ENCODE assay signal across 8 cellular contexts in the genomic region with DNA sequence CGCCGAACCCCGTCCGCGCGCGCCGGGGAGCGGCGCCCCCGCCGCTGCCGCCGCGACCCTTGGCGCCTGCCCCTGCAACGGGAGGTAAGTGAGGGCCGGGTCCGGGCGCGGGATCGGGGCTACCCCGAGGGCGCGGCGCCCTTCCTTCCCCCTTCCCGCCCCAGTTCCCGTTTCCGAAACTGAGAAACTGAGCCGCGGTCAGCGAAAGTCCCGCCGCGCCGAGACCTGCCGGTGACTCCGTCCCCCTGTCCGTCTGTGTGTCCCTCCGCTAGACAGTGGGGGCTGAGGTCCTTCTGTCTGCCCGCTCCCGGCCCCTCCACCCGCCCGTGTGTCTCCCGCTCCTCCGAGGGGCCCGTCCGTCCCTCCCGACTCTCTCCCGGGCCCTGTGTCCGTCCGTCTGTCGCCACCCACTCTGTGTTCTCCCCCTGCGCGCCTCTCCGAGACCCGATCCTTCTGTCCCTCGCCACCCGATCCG. TPM values are rescaled to one million over a fixed set of nuclear protein-coding genes. Genes with fewer than 3 reads are reported as not detected.
DNase-seq lines count a peak whose midpoint lies in the region; ATAC-seq and TF ChIP-seq lines count a peak whose summit lies in the region.

No MANE protein-coding gene starts in this region.

- H3K36me3 Mint-ChIP-seq in T-helper 1 cell treated with Interleukin-12 subunit alpha and Interleukin-12 subunit beta and Interleukin-4 antibody, amounts not matched to agents 30 μg/mL and 1 μg/mL, for 36 hours (ENCODE audit: low read depth), result no peaks in the 10 kb centered on the region
- no peaks in the 10 kb centered on the region for H3K36me3 Mint-ChIP-seq in T-helper 17 cell (ENCODE audit: low read depth)

- ATAC-seq in HG02943 (IDR thresholded peaks at IDR 0.05; ENCODE audit: low read depth, unreplicated experiment), result peak; percentile 8
- ATAC-seq in T-helper 17 cell, result peak; percentile 8
- ATAC-seq in omental fat pad (ENCODE audit: low FRiP score), result peak; percentile 17

- H3K9me3 Mint-ChIP-seq in T-helper 1 cell treated with Interleukin-12 subunit alpha and Interleukin-12 subunit beta and Interleukin-4 antibody, amounts not matched to agents 30 μg/mL and 1 μg/mL, for 36 hours, result no peaks in the 10 kb centered on the region

- no peaks in the 10 kb centered on the region for H3K9me3 ChIP-seq in T-helper 17 cell (ENCODE audit: control insufficient read depth, low read length, poor library complexity, severe bottlenecking)

- DNase-seq in T-helper 1 cell, result no peak
- DNase-seq in T-helper 17 cell, result no peak
- DNase-seq in epithelial cell of proximal tubule (ENCODE audit: low read depth), result no peak
- no peak for DNase-seq in omental fat pad (ENCODE audit: low spot score)
- no peak for DNase-seq in NCI-H1436 (lab: John Stamatoyannopoulos, UW)
- no peak for DNase-seq in NAMALWA (ENCODE audit: low spot score)

- peak overlapping the region; percentile 89 for H3K4me3 ChIP-seq in epithelial cell of proximal tubule (ENCODE audit: low read depth, low read length)

- peak overlapping the region; percentile 89 for H3K4me3 Mint-ChIP-seq in T-helper 1 cell treated with Interleukin-12 subunit alpha and Interleukin-12 subunit beta and Interleukin-4 antibody, amounts not matched to agents 30 μg/mL and 1 μg/mL, for 36 hours
- H3K4me3 Mint-ChIP-seq in T-helper 17 cell, result peak overlapping the region; percentile 96

- peaks cover 24% of the 10 kb centered on the region for H3K4me1 Mint-ChIP-seq in T-helper 1 cell treated with Interleukin-12 subunit alpha and Interleukin-12 subunit beta and Interleukin-4 antibody, amounts not matched to agents 30 μg/mL and 1 μg/mL, for 36 hours (ENCODE audit: low read depth)
- peaks cover 27% of the 10 kb centered on the region for H3K4me1 Mint-ChIP-seq in T-helper 17 cell

- TF ChIP-seq CTCF in epithelial cell of proximal tubule (conservative IDR thresholded peaks at IDR 0.05; ENCODE audit: low read depth, low read length) (no peak), omental fat pad (IDR thresholded peaks at IDR 0.05) (no peak)

- H3K27ac Mint-ChIP-seq in T-helper 1 cell treated with Interleukin-12 subunit alpha and Interleukin-12 subunit beta and Interleukin-4 antibody, amounts not matched to agents 30 μg/mL and 1 μg/mL, for 36 hours, result peak overlapping the region; percentile 88
- H3K27ac Mint-ChIP-seq in T-helper 17 cell, result peak overlapping the region; percentile 96

- peaks cover 33% of the 10 kb centered on the region for H3K27me3 Mint-ChIP-seq in T-helper 1 cell treated with Interleukin-12 subunit alpha and Interleukin-12 subunit beta and Interleukin-4 antibody, amounts not matched to agents 30 μg/mL and 1 μg/mL, for 36 hours (ENCODE audit: low read depth)
- no peaks in the 10 kb centered on the region for H3K27me3 Mint-ChIP-seq in T-helper 17 cell

RNA-seq across cellular contexts. Expression of a gene that starts 0.4 kb away (rescaled TPM):
- total RNA-seq in T-helper 17 cell, result 10 to 100 TPM; 27.3 to 35.0 TPM
- 4.0 and 9.3 TPM in 2 replicates for total RNA-seq in epithelial cell of proximal tubule
- total RNA-seq in omental fat pad, result 10 to 100 TPM; 21.5 to 39.9 (median 30.3) TPM

RNA-seq across cellular contexts. Expression of a gene that starts 31.1 kb away (rescaled TPM):
- total RNA-seq in T-helper 17 cell (10 to 100 TPM; 11.9 to 12.2 TPM), epithelial cell of proximal tubule (25.1 and 29.2 TPM in 2 replicates), omental fat pad (10 to 100 TPM in 2 of 4 donors, 1 to 10 TPM in 2; 9.1 to 14.0 (median 10.5) TPM)
